In genomic region chr12:57782243-57782607, GRCh38 we compare ENCODE assay signal across 8 cellular contexts. TPM values are rescaled to one million over a fixed set of nuclear protein-coding genes. Genes with fewer than 3 reads are reported as not detected.
DNase-seq lines count a peak whose midpoint lies in the region; ATAC-seq and TF ChIP-seq lines count a peak whose summit lies in the region.

No MANE protein-coding gene starts in this region.

- H3K27ac ChIP-seq in HUES64 (ENCODE audit: low read depth, low read length), result no peak overlapping the region
- H3K27ac ChIP-seq in coronary artery, result no peak overlapping the region
- no peak overlapping the region for H3K27ac ChIP-seq in skeletal muscle tissue (ENCODE audit: low read depth, low read length)
- H3K27ac ChIP-seq in left lung, result peak overlapping the region in 1 of 2 donors; percentile 74

- no peak for ATAC-seq in left lung

- H3K9me3 ChIP-seq in HUES64 (ENCODE audit: insufficient read depth, low read depth, low read length), result no peaks in the 10 kb centered on the region
- H3K9me3 ChIP-seq in skeletal muscle tissue (ENCODE audit: control insufficient read depth in 3 of 3, low read length in 3 of 3), result no peaks in the 10 kb centered on the region
- no peaks in the 10 kb centered on the region for H3K9me3 ChIP-seq in left lung

- peak overlapping the region; percentile 99 for H3K4me3 ChIP-seq in HUES64 (ENCODE audit: low read length)
- H3K4me3 ChIP-seq in coronary artery, result peak overlapping the region; percentile 79
- peak overlapping the region; percentile 97 to 100 (median 100) for H3K4me3 ChIP-seq in skeletal muscle tissue (ENCODE audit: low read length in 3 of 3)
- peak overlapping the region in 1 of 2 donors; percentile 91 for H3K4me3 ChIP-seq in left lung

- DNase-seq in DMS53 (lab: John Stamatoyannopoulos, UW), result peak; percentile 76
- DNase-seq in DMS53 treated with DMSO at 0.1 percent for 48 hours (lab: John Stamatoyannopoulos, UW; ENCODE audit: unreplicated experiment), result no peak
- no peak for DNase-seq in coronary artery (ENCODE audit: low spot score)
- DNase-seq in NCI-H2029 treated with DMSO at 0.1 percent for 48 hours (lab: John Stamatoyannopoulos, UW), result no peak
- no peak for DNase-seq in left lung
- DNase-seq in SK-N-DZ (ENCODE audit: low spot score), result no peak

- H3K36me3 ChIP-seq in HUES64 (ENCODE audit: insufficient read depth, low read length), result peaks cover 31% of the 10 kb centered on the region
- H3K36me3 ChIP-seq in skeletal muscle tissue (ENCODE audit: control insufficient read depth in 3 of 3, insufficient read depth in 3 of 3, low read length in 3 of 3), result peaks cover 21 to 34% (median 27%) of the 10 kb centered on the region in 3 donors
- peaks cover 8 to 29% of the 10 kb centered on the region in 2 donors for H3K36me3 ChIP-seq in left lung

- TF ChIP-seq CTCF in coronary artery (IDR thresholded peaks at IDR 0.05), result no peak
- TF ChIP-seq CTCF in left lung (IDR thresholded peaks at IDR 0.05), result no peak

- 18% methylated on average over 2 of the region's 4 CpGs for WGBS in HUES64

- H3K4me1 ChIP-seq in HUES64 (ENCODE audit: insufficient read depth, low read length), result no peaks in the 10 kb centered on the region
- H3K4me1 ChIP-seq in skeletal muscle tissue (ENCODE audit: control insufficient read depth in 3 of 3, insufficient read depth in 3 of 3, low read length in 3 of 3), result peaks cover 8 to 19% (median 10%) of the 10 kb centered on the region in 3 donors
- peaks cover 10 to 33% of the 10 kb centered on the region in 2 donors for H3K4me1 ChIP-seq in left lung

- H3K27me3 ChIP-seq in HUES64 (ENCODE audit: insufficient read depth, low read length) (no peaks in the 10 kb centered on the region), skeletal muscle tissue (ENCODE audit: control insufficient read depth in 3 of 3, insufficient read depth in 3 of 3, low read length in 3 of 3) (no peaks in the 10 kb centered on the region), left lung (no peaks in the 10 kb centered on the region)

- intact Hi-C loops in left lung (cut with DNase I), result no loop called here

- H3K9ac ChIP-seq in HUES64 (ENCODE audit: low read depth, low read length), result no peak overlapping the region
- H3K9ac ChIP-seq in skeletal muscle tissue (ENCODE audit: low read depth in 1 of 3, low read length in 3 of 3), result peak overlapping the region in 1 of 3 donors; percentile 4

RNA-seq across cellular contexts. Expression of gene TSFM, which starts 0.4 kb away (rescaled TPM):
- polyA plus RNA-seq in HUES64 (2013, experiment 1 of 2), result 30.4 TPM
- polyA plus RNA-seq in HUES64 (2013, experiment 2 of 2), result 31.9 TPM
- total RNA-seq in skeletal muscle tissue (17.2 TPM), left lung (10 to 100 TPM; 25.6 to 26.2 TPM)
- 69.4 and 76.1 TPM in 2 replicates for polyA plus RNA-seq in SK-N-DZ (2014; cell fraction: cytosol; rRNA removed)
- polyA plus RNA-seq in SK-N-DZ (2014; cell fraction: nucleus; rRNA removed), result 49.0 and 61.3 TPM in 2 replicates

RNA-seq across cellular contexts. Expression of gene EEF1AKMT3, which starts 9.8 kb away (rescaled TPM):
- 1.4 TPM for polyA plus RNA-seq in HUES64 (2013, experiment 1 of 2)
- 3.7 TPM for polyA plus RNA-seq in HUES64 (2013, experiment 2 of 2)
- 4.2 TPM for total RNA-seq in skeletal muscle tissue
- 1 to 10 TPM; 6.2 to 6.3 TPM for total RNA-seq in left lung
- 4.9 and 7.5 TPM in 2 replicates for polyA plus RNA-seq in SK-N-DZ (2014; cell fraction: cytosol; rRNA removed)
- polyA plus RNA-seq in SK-N-DZ (2014; cell fraction: nucleus; rRNA removed), result 6.4 and 10.0 TPM in 2 replicates

RNA-seq across cellular contexts. Expression of gene METTL1, which starts 10.3 kb away (rescaled TPM):
- polyA plus RNA-seq in HUES64 (2013, experiment 1 of 2), result 42.8 TPM
- polyA plus RNA-seq in HUES64 (2013, experiment 2 of 2), result 36.9 TPM
- total RNA-seq in skeletal muscle tissue, result 5.7 TPM
- 10 to 100 TPM; 17.3 to 39.2 TPM for total RNA-seq in left lung
- polyA plus RNA-seq in SK-N-DZ (2014; cell fraction: cytosol; rRNA removed), result 9.8 and 11.7 TPM in 2 replicates
- 19.3 and 31.1 TPM in 2 replicates for polyA plus RNA-seq in SK-N-DZ (2014; cell fraction: nucleus; rRNA removed)

RNA-seq across cellular contexts. Expression of gene CYP27B1, which starts 15.3 kb away (rescaled TPM):
- polyA plus RNA-seq in HUES64 (2013, experiment 1 of 2), result 0.95 TPM
- 1.2 TPM for polyA plus RNA-seq in HUES64 (2013, experiment 2 of 2)
- total RNA-seq in skeletal muscle tissue, result under 0.01 TPM
- total RNA-seq in left lung, result 1 to 10 TPM; 1.5 to 4.7 TPM
- polyA plus RNA-seq in SK-N-DZ (2014; cell fraction: cytosol; rRNA removed), result 2.3 and 4.5 TPM in 2 replicates
- polyA plus RNA-seq in SK-N-DZ (2014; cell fraction: nucleus; rRNA removed), result 17.2 and 30.3 TPM in 2 replicates

RNA-seq across cellular contexts. Expression of gene MARCHF9, which starts 27.3 kb away (rescaled TPM):
- polyA plus RNA-seq in HUES64 (2013, experiment 1 of 2), result 3.7 TPM
- polyA plus RNA-seq in HUES64 (2013, experiment 2 of 2), result 4.6 TPM
- total RNA-seq in skeletal muscle tissue, result 4.7 TPM
- 10 to 100 TPM; 17.4 to 22.4 TPM for total RNA-seq in left lung
- polyA plus RNA-seq in SK-N-DZ (2014; cell fraction: cytosol; rRNA removed), result 20.5 and 26.1 TPM in 2 replicates
- 28.3 and 38.3 TPM in 2 replicates for polyA plus RNA-seq in SK-N-DZ (2014; cell fraction: nucleus; rRNA removed)
